In genomic region chr2:115174651-115175050, GRCh38 we compare ENCODE assay signal across 9 cellular contexts.
"Had no signal": no experiment of that assay in that cellular context is flagged by ENCODE, and none has a peak within 500 bp of the region (broad histone marks: within the 10 kb centered on the region; RNA-seq: fewer than 3 reads in every experiment).

No MANE protein-coding gene starts in this region.

- H3K4me3 ChIP-seq: GM23248, HAP-1 had no signal

- H3K9me3 ChIP-seq: HAP-1 had no signal

- H3K9ac ChIP-seq: GM23248 had no signal

- H2AFZ ChIP-seq: GM23248 had no signal

- ATAC-seq: HCT116, HepG2 had no signal

- H3K27ac ChIP-seq: GM23248, HL-60 had no signal

- DNase-seq: GM23248, GOT3, H7, HFFc6, KBM-7 had no signal
